Comparison of ENCODE assay signal across 1 cellular context in the genomic region with DNA sequence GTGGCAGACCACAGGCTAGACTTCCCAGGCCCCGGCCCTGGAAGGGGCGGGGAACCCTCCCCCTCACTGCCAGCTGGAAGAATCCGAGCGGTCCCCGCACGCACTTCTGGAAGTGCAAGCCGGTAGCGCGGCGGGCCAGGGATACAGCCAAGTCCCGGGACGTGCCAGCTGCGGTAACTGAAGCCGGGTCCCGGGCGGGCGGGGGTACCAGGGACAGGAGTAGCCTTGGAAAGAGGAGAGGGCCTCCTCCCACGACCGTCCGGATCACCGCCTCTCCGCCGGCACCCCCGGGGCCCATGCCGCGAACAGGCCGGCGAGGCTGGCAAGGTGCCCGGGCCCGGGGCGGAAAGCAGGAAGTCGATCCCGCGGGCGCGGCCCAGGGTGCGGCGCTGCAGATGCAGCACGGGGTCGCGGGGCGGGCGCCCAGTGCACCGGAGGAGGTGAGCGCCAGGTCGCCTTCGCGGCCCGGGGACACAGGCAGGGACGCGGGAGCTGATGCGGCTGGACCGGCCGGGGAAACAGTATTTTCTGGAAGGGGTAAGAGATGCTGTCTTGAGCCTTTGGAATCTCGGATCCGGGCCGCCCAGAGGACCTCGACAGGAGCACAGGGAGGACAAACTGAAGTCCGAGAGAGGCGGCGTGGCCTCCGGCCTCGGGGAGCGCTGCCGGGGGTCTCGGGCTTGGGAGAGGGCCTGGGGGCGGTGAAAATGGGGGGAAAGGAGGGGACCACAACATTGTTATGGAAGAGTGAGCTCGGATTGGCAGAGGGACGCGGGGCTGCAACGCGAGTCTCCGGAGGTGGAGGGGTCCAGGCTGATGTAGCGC.
TF ChIP-seq lines count a peak whose summit lies in the region.

No MANE protein-coding gene starts in this region.

TF ChIP-seq in WTC11, 78 proteins besides CTCF, POLR2A, EP300 and RAD21 (continued from another document):
- TF ChIP-seq, protein P1, sequence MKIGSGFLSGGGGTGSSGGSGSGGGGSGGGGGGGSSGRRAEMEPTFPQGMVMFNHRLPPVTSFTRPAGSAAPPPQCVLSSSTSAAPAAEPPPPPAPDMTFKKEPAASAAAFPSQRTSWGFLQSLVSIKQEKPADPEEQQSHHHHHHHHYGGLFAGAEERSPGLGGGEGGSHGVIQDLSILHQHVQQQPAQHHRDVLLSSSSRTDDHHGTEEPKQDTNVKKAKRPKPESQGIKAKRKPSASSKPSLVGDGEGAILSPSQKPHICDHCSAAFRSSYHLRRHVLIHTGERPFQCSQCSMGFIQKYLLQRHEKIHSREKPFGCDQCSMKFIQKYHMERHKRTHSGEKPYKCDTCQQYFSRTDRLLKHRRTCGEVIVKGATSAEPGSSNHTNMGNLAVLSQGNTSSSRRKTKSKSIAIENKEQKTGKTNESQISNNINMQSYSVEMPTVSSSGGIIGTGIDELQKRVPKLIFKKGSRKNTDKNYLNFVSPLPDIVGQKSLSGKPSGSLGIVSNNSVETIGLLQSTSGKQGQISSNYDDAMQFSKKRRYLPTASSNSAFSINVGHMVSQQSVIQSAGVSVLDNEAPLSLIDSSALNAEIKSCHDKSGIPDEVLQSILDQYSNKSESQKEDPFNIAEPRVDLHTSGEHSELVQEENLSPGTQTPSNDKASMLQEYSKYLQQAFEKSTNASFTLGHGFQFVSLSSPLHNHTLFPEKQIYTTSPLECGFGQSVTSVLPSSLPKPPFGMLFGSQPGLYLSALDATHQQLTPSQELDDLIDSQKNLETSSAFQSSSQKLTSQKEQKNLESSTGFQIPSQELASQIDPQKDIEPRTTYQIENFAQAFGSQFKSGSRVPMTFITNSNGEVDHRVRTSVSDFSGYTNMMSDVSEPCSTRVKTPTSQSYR (CRISPR knock-in tag; IDR thresholded peaks at IDR 0.05): no peak
